ENCODE assay signal across 8 cellular contexts in genomic region chr13:48400820-48401219, GRCh38. TPM values are rescaled to one million over a fixed set of nuclear protein-coding genes. Genes with fewer than 3 reads are reported as not detected.
DNase-seq lines count a peak whose midpoint lies in the region; ATAC-seq, FAIRE-seq and TF ChIP-seq lines count a peak whose summit lies in the region.

No MANE protein-coding gene starts in this region.

- intact Hi-C loops in PC-3 (cut with micrococcal nuclease), result loop anchor here (1.0 to 5.0 kb wide), 4 partner anchors 48 to 184 kb away; no protein-coding TSS in a partner anchor

- WGBS in A549 (ENCODE audit: missing lambda C conversion rate), result 0% methylated on average over 1 of the region's 1 CpG

- CTCF ChIA-PET in A549 (lab: Yijun Ruan, JAX), result no interaction called here
- CTCF ChIA-PET in PC-3 (lab: Charles Lee), result interaction anchor here (0.6 kb wide), 2 partner anchors 132 to 179 kb away, joined by 3 to 10 read pairs; no protein-coding TSS in a partner anchor

- H3K9me2 ChIP-seq in PC-3 (replicated peaks; ENCODE audit: low read length), result no peaks in the 10 kb centered on the region

- H2AFZ ChIP-seq in PC-3 (ENCODE audit: low read length) (no peak overlapping the region), parathyroid adenoma (no peak overlapping the region)

- peak in 1 of 2 experiments; percentile 47 for DNase-seq in A549 (ENCODE audit: low read depth in 1 of 2, low spot score in 1 of 2)
- DNase-seq in PC-3, result peak; percentile 59
- DNase-seq in OCI-M2 (lab: John Stamatoyannopoulos, UW; ENCODE audit: unreplicated experiment), result no peak
- DNase-seq in NCI-H345 (lab: John Stamatoyannopoulos, UW), result no peak

- H3K4me3 ChIP-seq in A549 (no peak overlapping the region), PC-3 (ENCODE audit: low read length) (no peak overlapping the region), parathyroid adenoma (ENCODE audit: low read depth, low read length) (no peak overlapping the region)

- FAIRE-seq in A549 (lab: Jason Lieb, UNC), result no peak

- H3K9me3 ChIP-seq in A549 (peaks cover 3% of the 10 kb centered on the region; the same call in 2 of the 3 replicates), PC-3 (ENCODE audit: low read length) (no peaks in the 10 kb centered on the region), parathyroid adenoma (ENCODE audit: control insufficient read depth, low read length) (no peaks in the 10 kb centered on the region)

- H3K4me1 ChIP-seq in A549 (peaks cover 39% of the 10 kb centered on the region), PC-3 (ENCODE audit: insufficient read depth, low read length) (peaks cover 36% of the 10 kb centered on the region), parathyroid adenoma (no peaks in the 10 kb centered on the region)

- no peaks in the 10 kb centered on the region for H3K27me3 ChIP-seq in PC-3 (ENCODE audit: low read length)
- no peaks in the 10 kb centered on the region for H3K27me3 ChIP-seq in parathyroid adenoma (ENCODE audit: control insufficient read depth, insufficient read depth, low read length)

- TF ChIP-seq POLR2A in A549 (IDR thresholded peaks at IDR 0.05; ENCODE audit: low read length), result no peak

- peak overlapping the region in 1 of 2 experiments; percentile 44; a peak in 2 of 6 replicates for H3K27ac ChIP-seq in A549
- H3K27ac ChIP-seq in PC-3 (ENCODE audit: low read length), result peak overlapping the region; percentile 54
- H3K27ac ChIP-seq in parathyroid adenoma, result peak overlapping the region; percentile 39

- TF ChIP-seq EP300 in A549 (IDR thresholded peaks at IDR 0.05), result no peak

- H4K20me1 ChIP-seq in PC-3 (ENCODE audit: low read length), result no peaks in the 10 kb centered on the region

- TF ChIP-seq RAD21 in A549 (conservative IDR thresholded peaks at IDR 0.05 in 1 of 2, IDR thresholded peaks at IDR 0.05 in 1 of 2), result 0 out of 5 replicates have a peak, but pooled peaks of 1 of the 2 experiments have one; percentile 11

- TF ChIP-seq CTCF in A549 (IDR thresholded peaks at IDR 0.05) (no peak), PC-3 (conservative IDR thresholded peaks at IDR 0.05; ENCODE audit: low read depth, low read length) (0 out of 2 replicates have a peak, but pooled peaks have one; percentile 10), parathyroid adenoma (IDR thresholded peaks at IDR 0.05) (no peak)

- ATAC-seq in A549, result peak; percentile 30 to 79; a peak in 3 of 6 replicates
- ATAC-seq in GM19463 (IDR thresholded peaks at IDR 0.05; ENCODE audit: unreplicated experiment), result peak; percentile 51
- peak; percentile 83 for ATAC-seq in PC-3
- peak; percentile 90 for ATAC-seq in esophagus mucosa
- no peak for ATAC-seq in GM18520 (IDR thresholded peaks at IDR 0.05; ENCODE audit: unreplicated experiment)

- H3K79me2 ChIP-seq in PC-3 (ENCODE audit: low read length) (no peaks in the 10 kb centered on the region), parathyroid adenoma (no peaks in the 10 kb centered on the region)

- H3K4me2 ChIP-seq in A549 (peak overlapping the region; percentile 64), PC-3 (ENCODE audit: low read length) (peak overlapping the region; percentile 38; the same call in 1 of the 2 replicates), parathyroid adenoma (ENCODE audit: low read length) (no peak overlapping the region)

- BruUV-seq in PC-3 (replicated peaks; lab: Mats Ljungman, UMichigan), result no TSS peak

- H3K9ac ChIP-seq in PC-3 (ENCODE audit: low read length), result no peak overlapping the region
- H3K9ac ChIP-seq in parathyroid adenoma, result no peak overlapping the region

- no peaks in the 10 kb centered on the region; the same call in 1 of the 2 replicates for H3K36me3 ChIP-seq in PC-3 (ENCODE audit: low read depth, low read length)
- H3K36me3 ChIP-seq in parathyroid adenoma (ENCODE audit: control insufficient read depth, insufficient read depth, low read length), result no peaks in the 10 kb centered on the region

- H3F3A ChIP-seq in PC-3 (ENCODE audit: low read length, unreplicated experiment), result no peaks in the 10 kb centered on the region

- POLR2A ChIA-PET in A549 (lab: Yijun Ruan, JAX), result no interaction called here
- POLR2A ChIA-PET in PC-3 (lab: Charles Lee; ENCODE audit: unreplicated experiment), result no interaction called here

TF ChIP-seq in A549, 52 proteins besides CTCF, POLR2A, EP300 and RAD21:
- TF ChIP-seq POLR2AphosphoS2 (conservative IDR thresholded peaks at IDR 0.05; ENCODE audit: low read length) (no peak), FOSL2 (IDR thresholded peaks at IDR 0.05) (no peak), FOSL2 (CRISPR knock-in tag; IDR thresholded peaks at IDR 0.05) (peak; percentile 37)

RNA-seq across cellular contexts. Expression of gene LPAR6, which starts 12.1 kb away (rescaled TPM):
- polyA plus RNA-seq in A549 (2011; rRNA removed), result 4.9 and 6.0 TPM in 2 replicates
- polyA plus RNA-seq in A549 (2012; cell fraction: cytosol; rRNA removed), result 0.69 and 0.75 TPM in 2 replicates
- polyA plus RNA-seq in A549 (2012; cell fraction: nucleus; rRNA removed), result 0.32 and 0.49 TPM in 2 replicates
- 1.3 to 2.5 TPM (median 2.0 TPM) in 3 replicates for polyA plus RNA-seq in A549 (2017; fragmentation: RNase III; extraction: RNeasy Plus Mini Kit Qiagen cat#74134 plus additional on column Dnase treatment)
- 0.58 and 1.7 TPM in 2 replicates for polyA minus RNA-seq in A549 (2011; rRNA and poly(A)+ RNA removed)
- total RNA-seq in PC-3 (2014; rRNA removed), result 3.6 TPM in 2 replicates
- 71.7 TPM for total RNA-seq in esophagus mucosa

Comparison
In these comparisons a context has a peak if more than half of its experiments do, and no peak if none do; other contexts are left out.
1. RNA of gene LPAR6, which starts 12.1 kb away (total RNA-seq): 71.7 TPM in esophagus mucosa (single experiment); 3.6 TPM in PC-3; every median in the first group is over 10 times any median in the second.